ENCODE assay signal across 20 cellular contexts in the genomic region with DNA sequence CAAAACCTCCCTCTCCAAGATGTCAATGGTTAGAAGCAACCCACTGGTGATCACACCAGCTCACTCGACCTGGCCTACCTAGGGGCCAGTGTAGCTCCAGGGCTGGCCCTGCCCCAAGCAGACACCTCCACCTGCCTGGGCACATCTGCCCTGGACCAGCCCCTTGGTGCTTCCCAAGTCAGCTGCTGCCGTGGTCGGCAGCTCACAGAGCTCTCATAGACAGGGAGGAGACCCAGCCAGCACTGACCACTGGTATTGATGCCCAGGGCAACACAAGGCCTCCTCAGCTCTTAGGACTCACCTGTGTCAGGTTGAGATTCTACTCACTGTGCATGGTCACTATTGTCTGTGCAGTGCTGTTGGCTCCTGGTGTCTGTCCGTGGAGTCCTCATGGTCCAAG. TPM values are rescaled to one million over a fixed set of nuclear protein-coding genes. Genes with fewer than 3 reads are reported as not detected.
DNase-seq lines count a peak whose midpoint lies in the region; ATAC-seq and TF ChIP-seq lines count a peak whose summit lies in the region.
"Had no signal": no experiment of that assay in that cellular context is flagged by ENCODE, and none has a peak within 500 bp of the region (broad histone marks: within the 10 kb centered on the region; RNA-seq: fewer than 3 reads in every experiment).

No MANE protein-coding gene starts in this region.

- peaks cover 0 to 3% (median 0%) of the 10 kb centered on the region in 9 donors for H3K9me3 Mint-ChIP-seq in naive thymus-derived CD8-positive, alpha-beta T cell
- H3K9me3 Mint-ChIP-seq: HFFc6 had no signal

- no peaks in the 10 kb centered on the region for H3K4me1 Mint-ChIP-seq in naive thymus-derived CD8-positive, alpha-beta T cell
- H3K4me1 Mint-ChIP-seq: CD8-positive, alpha-beta memory T cell had no signal

- POLR2A ChIA-PET in naive thymus-derived CD8-positive, alpha-beta T cell (lab: Charles Lee), result no interaction called here

- peaks cover 0 to 4% (median 0%) of the 10 kb centered on the region in 5 donors for H3K27me3 Mint-ChIP-seq in naive thymus-derived CD8-positive, alpha-beta T cell

- no peak overlapping the region for H3K4me3 Mint-ChIP-seq in naive thymus-derived CD8-positive, alpha-beta T cell
- H3K4me3 Mint-ChIP-seq: CD4-positive, CD25-positive, alpha-beta regulatory T cell; HFFc6 had no signal

- H3K36me3 ChIP-seq in mucosa of descending colon (ENCODE audit: low read depth), result no peaks in the 10 kb centered on the region
- no peaks in the 10 kb centered on the region for H3K36me3 ChIP-seq in upper lobe of right lung
- H3K36me3 ChIP-seq: BE2C had no signal

- peak; percentile 11 for ATAC-seq in mucosa of descending colon
- ATAC-seq in upper lobe of right lung, result peak; percentile 31
- no peak for ATAC-seq in naive thymus-derived CD8-positive, alpha-beta T cell
- ATAC-seq: GM12878, HCT116 had no signal

- H3K27me3 ChIP-seq in upper lobe of right lung, result no peaks in the 10 kb centered on the region
- H3K27me3 ChIP-seq: BE2C had no signal

- H3K9me3 ChIP-seq in mucosa of descending colon (no peaks in the 10 kb centered on the region), upper lobe of right lung (no peaks in the 10 kb centered on the region)
- H3K9me3 ChIP-seq: BE2C had no signal

- intact Hi-C loops in mucosa of descending colon (cut with DNase I, micrococcal nuclease), result no loop called here
- intact Hi-C loops in upper lobe of right lung (cut with DNase I), result no loop called here

- H3K36me3 Mint-ChIP-seq in naive thymus-derived CD8-positive, alpha-beta T cell, result peaks cover 0 to 10% (median 5%) of the 10 kb centered on the region in 3 donors
- H3K36me3 Mint-ChIP-seq: CD4-positive, CD25-positive, alpha-beta regulatory T cell had no signal

- H3K27ac ChIP-seq in VCaP (peak overlapping the region; percentile 57), upper lobe of right lung (no peak overlapping the region)
- H3K27ac ChIP-seq: HL-60 had no signal

- no peak for TF ChIP-seq CTCF in VCaP (conservative IDR thresholded peaks at IDR 0.05)
- TF ChIP-seq CTCF in mucosa of descending colon (IDR thresholded peaks at IDR 0.05), result no peak
- no peak for TF ChIP-seq CTCF in upper lobe of right lung (IDR thresholded peaks at IDR 0.05)

- no peak overlapping the region for H3K27ac Mint-ChIP-seq in naive thymus-derived CD8-positive, alpha-beta T cell
- H3K27ac Mint-ChIP-seq: CD4-positive, CD25-positive, alpha-beta regulatory T cell; HFFc6 had no signal

- DNase-seq in COLO668 (lab: John Stamatoyannopoulos, UW; ENCODE audit: unreplicated experiment) (peak; percentile 34), mucosa of descending colon (no peak), upper lobe of right lung (no peak), SK-N-DZ (ENCODE audit: low spot score) (no peak), DMS153 (lab: John Stamatoyannopoulos, UW) (no peak)
- DNase-seq in naive thymus-derived CD8-positive, alpha-beta T cell, result no peak
- DNase-seq: C1 segment of cervical spinal cord; CD4-positive, CD25-positive, alpha-beta regulatory T cell; CD8-positive, alpha-beta memory T cell; DMS79 treated with DMSO at 0.1 percent for 48 hours; GF-D8; GOT3; H7; HFFc6; IMR-90 had no signal

- H3K4me1 ChIP-seq in mucosa of descending colon (ENCODE audit: low read depth), result no peaks in the 10 kb centered on the region
- H3K4me1 ChIP-seq in upper lobe of right lung, result peaks cover 4% of the 10 kb centered on the region
- H3K4me1 ChIP-seq: BE2C had no signal

- H3K4me3 ChIP-seq in mucosa of descending colon (no peak overlapping the region), upper lobe of right lung (no peak overlapping the region)
- H3K4me3 ChIP-seq: GM12878 had no signal

RNA-seq across cellular contexts. Expression of gene SEPSECS, which starts 51.7 kb away (rescaled TPM):
- total RNA-seq in mucosa of descending colon (10 to 100 TPM; 13.4 to 26.2 (median 13.6) TPM), upper lobe of right lung (8.5 TPM)
- polyA plus RNA-seq in SK-N-DZ (2014; cell fraction: cytosol; rRNA removed), result 6.2 and 6.8 TPM in 2 replicates
- 5.8 and 7.0 TPM in 2 replicates for polyA plus RNA-seq in SK-N-DZ (2014; cell fraction: nucleus; rRNA removed)
- total RNA-seq in naive thymus-derived CD8-positive, alpha-beta T cell, result 10 to 100 TPM; 16.9 to 17.2 TPM
- polyA plus RNA-seq in naive thymus-derived CD8-positive, alpha-beta T cell, result 1 to 10 TPM; 1.7 to 2.3 (median 2.0) TPM

Comparison
In these comparisons a context has a peak if more than half of its experiments do, and no peak if none do; other contexts are left out.
1. ATAC-seq: peak in mucosa of descending colon (single experiment) and upper lobe of right lung (single experiment); none in naive thymus-derived CD8-positive, alpha-beta T cell (0 of 2).